12 cellular contexts compared by ENCODE assay signal in the genomic region with DNA sequence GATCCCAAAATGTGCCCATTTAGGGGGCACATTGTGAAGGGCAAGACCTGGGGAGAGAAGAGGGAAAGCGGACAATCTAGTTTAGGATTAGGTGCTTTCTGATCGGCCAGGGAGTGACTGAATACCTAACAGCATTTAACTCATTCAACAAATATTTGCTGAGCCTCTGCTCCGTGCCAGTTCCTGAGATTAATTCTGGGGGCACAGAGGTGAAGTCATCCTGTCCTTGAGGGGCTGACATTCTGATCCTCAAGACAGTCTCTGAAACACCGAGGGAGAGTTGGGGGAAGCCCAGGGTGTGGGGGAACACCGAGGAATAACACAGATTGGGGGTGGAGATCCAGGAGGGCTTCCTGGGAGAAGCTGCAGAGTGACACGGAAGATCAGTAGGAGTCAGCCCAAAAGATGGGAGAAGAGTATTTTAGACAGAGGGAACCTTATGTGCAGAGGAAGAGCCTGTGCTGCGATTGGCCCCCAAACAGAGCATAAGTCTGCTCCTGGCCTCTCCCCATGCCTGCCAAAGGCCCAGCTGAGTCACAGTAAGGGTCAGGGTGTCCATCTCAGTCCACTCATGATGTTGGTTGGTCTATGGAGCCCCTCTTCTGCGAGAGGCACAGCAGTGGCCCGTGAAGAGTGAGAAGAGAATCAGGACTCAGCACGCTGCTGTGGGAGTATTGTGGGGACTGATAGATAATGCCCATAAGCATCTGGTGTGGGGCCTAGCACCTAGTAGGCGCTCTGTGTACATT.
DNase-seq lines count a peak whose midpoint lies in the region; ATAC-seq, FAIRE-seq and TF ChIP-seq lines count a peak whose summit lies in the region.
"Had no signal": no experiment of that assay in that cellular context is flagged by ENCODE, and none has a peak within 500 bp of the region (broad histone marks: within the 10 kb centered on the region; RNA-seq: fewer than 3 reads in every experiment).

No MANE protein-coding gene starts in this region.

- peak overlapping the region; percentile 80 for H3K4me3 Mint-ChIP-seq in neural progenitor cell

- TF ChIP-seq POLR2A in A549 (IDR thresholded peaks at IDR 0.05; ENCODE audit: low read length), result 0 out of 2 replicates have a peak, but pooled peaks have one; percentile 10

- peaks cover 42% of the 10 kb centered on the region for H3K4me1 Mint-ChIP-seq in neural progenitor cell

- ATAC-seq in A549 (peak in 1 of 2 experiments; percentile 6; a peak in 3 of 6 replicates), GM21515 (IDR thresholded peaks at IDR 0.05; ENCODE audit: unreplicated experiment) (no peak)

- peak overlapping the region; percentile 97 to 100 for H3K27ac ChIP-seq in A549
- H3K27ac ChIP-seq in VCaP, result peak overlapping the region; percentile 34; the same call in 1 of the 2 replicates
- H3K27ac ChIP-seq in fibroblast of lung (ENCODE audit: insufficient read depth, low read length), result peak overlapping the region; percentile 96
- peak overlapping the region; percentile 72 for H3K27ac ChIP-seq in neural progenitor cell

- DNase-seq in A549 (ENCODE audit: low read depth in 1 of 2, low spot score in 1 of 2) (no peak), fibroblast of lung (ENCODE audit: low read depth in 2 of 2) (peak in 1 of 2 donors; percentile 57), neural progenitor cell (ENCODE audit: low spot score) (no peak), SW480 (ENCODE audit: low spot score) (no peak), NCI-H446 (lab: John Stamatoyannopoulos, UW) (no peak)
- DNase-seq in stimulated activated naive CD4-positive, alpha-beta T cell (lab: John Stamatoyannopoulos, UW), result no peak
- DNase-seq: BE2C, cerebellar nuclear complex, NCI-H2107, T-helper 9 cell had no signal

- H3K27ac Mint-ChIP-seq in neural progenitor cell, result peak overlapping the region; percentile 53

- H4K20me1 ChIP-seq in fibroblast of lung (ENCODE audit: control insufficient read depth, extremely low read depth, insufficient read depth, low read length) (no peaks in the 10 kb centered on the region), neural progenitor cell (ENCODE audit: low read depth) (no peaks in the 10 kb centered on the region)

- no peaks in the 10 kb centered on the region for H3K9me3 Mint-ChIP-seq in neural progenitor cell

- FAIRE-seq in A549 (lab: Jason Lieb, UNC), result no peak

- H3K36me3 Mint-ChIP-seq in neural progenitor cell, result no peaks in the 10 kb centered on the region

- peaks cover 10% of the 10 kb centered on the region for H3K27me3 Mint-ChIP-seq in neural progenitor cell (ENCODE audit: insufficient read depth, low read depth)

- peaks cover 3% of the 10 kb centered on the region for H3K79me2 ChIP-seq in fibroblast of lung (ENCODE audit: control insufficient read depth, insufficient read depth, low read length)
- no peaks in the 10 kb centered on the region for H3K79me2 ChIP-seq in neural progenitor cell (ENCODE audit: low read depth)

- POLR2A ChIA-PET in A549 (lab: Yijun Ruan, JAX), result interaction anchor here (0.7 to 3.9 kb wide), 12 partner anchors 9 to 163 kb away, joined by 3 to 49 read pairs (median 7); a partner anchor contains a TSS

- no peaks in the 10 kb centered on the region for H3K27me3 ChIP-seq in fibroblast of lung (ENCODE audit: control insufficient read depth, insufficient read depth, low read length)
- H3K27me3 ChIP-seq in neural progenitor cell, result peaks cover 24% of the 10 kb centered on the region
- H3K27me3 ChIP-seq: BE2C had no signal

- 30% methylated on average over 11 of the region's 11 CpGs for WGBS in A549 (ENCODE audit: missing lambda C conversion rate)

- no peaks in the 10 kb centered on the region for H3K36me3 ChIP-seq in fibroblast of lung (ENCODE audit: control insufficient read depth, insufficient read depth, low read length)
- H3K36me3 ChIP-seq in neural progenitor cell, result no peaks in the 10 kb centered on the region
- H3K36me3 ChIP-seq: BE2C had no signal

- H3F3A ChIP-seq in neural progenitor cell (ENCODE audit: low read depth), result peaks cover 15% of the 10 kb centered on the region

- no peak for TF ChIP-seq EP300 in A549 (IDR thresholded peaks at IDR 0.05)

- peak overlapping the region; percentile 97 for H3K9ac ChIP-seq in fibroblast of lung (ENCODE audit: insufficient read depth, low read length)
- peak overlapping the region; percentile 42 for H3K9ac ChIP-seq in neural progenitor cell

- TF ChIP-seq CTCF in A549 (IDR thresholded peaks at IDR 0.05) (no peak), VCaP (conservative IDR thresholded peaks at IDR 0.05) (no peak), fibroblast of lung (conservative IDR thresholded peaks at IDR 0.05 in 1 of 2, IDR thresholded peaks at IDR 0.05 in 1 of 2; ENCODE audit: low read depth in 1 of 2, low read length in 2 of 2) (no peak), neural progenitor cell (IDR thresholded peaks at IDR 0.05) (no peak)

- H3K9me3 ChIP-seq in A549, result no peaks in the 10 kb centered on the region
- H3K9me3 ChIP-seq in fibroblast of lung (ENCODE audit: control insufficient read depth, insufficient read depth, low read depth, low read length), result no peaks in the 10 kb centered on the region
- H3K9me3 ChIP-seq in neural progenitor cell (ENCODE audit: low read depth), result no peaks in the 10 kb centered on the region
- H3K9me3 ChIP-seq: BE2C had no signal

- TF ChIP-seq RAD21 in A549 (conservative IDR thresholded peaks at IDR 0.05 in 1 of 2, IDR thresholded peaks at IDR 0.05 in 1 of 2), result no peak

- H2AFZ ChIP-seq in fibroblast of lung (ENCODE audit: low read length) (no peak overlapping the region), neural progenitor cell (replicated peaks) (peak overlapping the region; percentile 52)

- CTCF ChIA-PET in A549 (lab: Yijun Ruan, JAX), result interaction anchor here (0.6 to 16.1 kb wide), 6 partner anchors 10 to 167 kb away, joined by 3 to 438 read pairs (median 14); a partner anchor contains a TSS

- peaks cover 86% of the 10 kb centered on the region for H3K4me1 ChIP-seq in A549
- peaks cover 44% of the 10 kb centered on the region for H3K4me1 ChIP-seq in fibroblast of lung (ENCODE audit: control insufficient read depth, extremely low read depth, insufficient read depth, low read length)
- peaks cover 24% of the 10 kb centered on the region for H3K4me1 ChIP-seq in neural progenitor cell
- H3K4me1 ChIP-seq: BE2C had no signal

- peak overlapping the region; percentile 58 for H3K4me3 ChIP-seq in A549
- H3K4me3 ChIP-seq in fibroblast of lung (replicated peaks in 1 of 4; ENCODE audit: control extremely low read depth in 1 of 4, insufficient read depth in 1 of 4, low read depth in 3 of 4, low read length in 4 of 4), result peak overlapping the region; percentile 47 to 69 (median 66)
- peak overlapping the region; percentile 44 for H3K4me3 ChIP-seq in neural progenitor cell

- H3K4me2 ChIP-seq in A549 (peak overlapping the region; percentile 87), fibroblast of lung (ENCODE audit: extremely low read depth, insufficient read depth, low read length) (peak overlapping the region; percentile 91), neural progenitor cell (peak overlapping the region; percentile 83)

TF ChIP-seq in A549, 52 proteins besides CTCF, POLR2A, EP300 and RAD21:
- TF ChIP-seq GATA3 (IDR thresholded peaks at IDR 0.05; ENCODE audit: borderline replicate concordance), result peak; percentile 19; the same call in 1 of the 2 replicates
- TF ChIP-seq, protein P1, sequence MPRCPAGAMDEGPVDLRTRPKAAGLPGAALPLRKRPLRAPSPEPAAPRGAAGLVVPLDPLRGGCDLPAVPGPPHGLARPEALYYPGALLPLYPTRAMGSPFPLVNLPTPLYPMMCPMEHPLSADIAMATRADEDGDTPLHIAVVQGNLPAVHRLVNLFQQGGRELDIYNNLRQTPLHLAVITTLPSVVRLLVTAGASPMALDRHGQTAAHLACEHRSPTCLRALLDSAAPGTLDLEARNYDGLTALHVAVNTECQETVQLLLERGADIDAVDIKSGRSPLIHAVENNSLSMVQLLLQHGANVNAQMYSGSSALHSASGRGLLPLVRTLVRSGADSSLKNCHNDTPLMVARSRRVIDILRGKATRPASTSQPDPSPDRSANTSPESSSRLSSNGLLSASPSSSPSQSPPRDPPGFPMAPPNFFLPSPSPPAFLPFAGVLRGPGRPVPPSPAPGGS (IDR thresholded peaks at IDR 0.05), result no peak; the same call in 2 of the 3 replicates
- peak; percentile 87 for TF ChIP-seq ZFP36 (IDR thresholded peaks at IDR 0.05; ENCODE audit: borderline replicate concordance, partially characterized antibody)
- peak; percentile 10 to 47; a peak in 1 of 5 replicates for TF ChIP-seq JUN (IDR thresholded peaks at IDR 0.05)
- TF ChIP-seq HOXA7 (CRISPR knock-in tag; IDR thresholded peaks at IDR 0.05), result no peak
- no peak for TF ChIP-seq SMC3 (IDR thresholded peaks at IDR 0.05)

Comparison
In these comparisons a context has a peak if more than half of its experiments do, and no peak if none do; other contexts are left out.
1. H3K27ac ChIP-seq: peak in every context shown above with its lines; median percentile 98 in A549; 96 in fibroblast of lung; 72 in neural progenitor cell; 34 in VCaP.